ENCODE assay signal across 1 cellular context in the genomic region with DNA sequence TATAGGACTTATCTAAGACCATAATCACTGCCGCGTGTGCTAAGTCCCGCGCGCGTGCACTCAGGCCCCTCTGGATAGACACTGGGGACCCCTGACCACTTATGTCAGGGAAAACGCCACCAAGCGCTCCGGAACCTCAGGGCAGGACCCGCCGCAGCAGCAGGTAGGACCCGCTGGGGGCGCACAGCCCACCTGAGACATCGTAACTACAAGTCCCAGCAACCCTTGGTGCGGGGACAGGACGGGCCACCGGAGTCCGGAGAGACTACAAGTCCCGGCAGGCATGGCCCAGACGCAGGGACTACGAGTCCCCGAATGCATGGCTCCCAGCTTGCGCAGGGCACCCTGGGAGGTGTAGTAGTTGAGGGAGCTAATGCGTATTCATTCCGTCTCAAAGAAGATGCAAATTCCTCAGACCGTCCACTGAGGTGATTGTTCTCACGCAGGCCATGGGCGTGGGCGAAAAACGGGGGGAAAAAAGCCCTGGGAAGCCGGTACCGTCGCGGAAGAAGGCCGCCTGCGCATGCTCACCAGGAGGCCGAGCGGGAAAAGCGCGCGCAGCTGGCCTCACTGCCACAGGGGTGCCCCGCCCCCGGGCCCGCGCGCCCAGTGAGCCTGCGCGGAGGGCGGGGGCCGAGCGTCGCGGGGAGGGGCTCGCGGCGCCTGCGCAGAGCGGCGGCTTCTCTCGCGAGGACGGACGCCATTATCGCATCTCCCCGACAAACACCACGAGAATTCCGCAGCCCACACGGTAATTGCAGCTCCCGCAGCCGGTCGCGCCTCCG.
TF ChIP-seq lines count a peak whose summit lies in the region.

Gene BANP (plus strand): TSS at position 670 of the 785 bp plus-strand sequence. CDS start 23,682 bp downstream, outside the sequence.

TF ChIP-seq in K562, 482 proteins besides CTCF, POLR2A, EP300 and RAD21 (continued from another document and continues in another):
- TF ChIP-seq, protein P1, sequence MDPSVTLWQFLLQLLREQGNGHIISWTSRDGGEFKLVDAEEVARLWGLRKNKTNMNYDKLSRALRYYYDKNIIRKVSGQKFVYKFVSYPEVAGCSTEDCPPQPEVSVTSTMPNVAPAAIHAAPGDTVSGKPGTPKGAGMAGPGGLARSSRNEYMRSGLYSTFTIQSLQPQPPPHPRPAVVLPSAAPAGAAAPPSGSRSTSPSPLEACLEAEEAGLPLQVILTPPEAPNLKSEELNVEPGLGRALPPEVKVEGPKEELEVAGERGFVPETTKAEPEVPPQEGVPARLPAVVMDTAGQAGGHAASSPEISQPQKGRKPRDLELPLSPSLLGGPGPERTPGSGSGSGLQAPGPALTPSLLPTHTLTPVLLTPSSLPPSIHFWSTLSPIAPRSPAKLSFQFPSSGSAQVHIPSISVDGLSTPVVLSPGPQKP (CRISPR knock-in tag; IDR thresholded peaks at IDR 0.05) = no peak
- TF ChIP-seq EP400 (IDR thresholded peaks at IDR 0.05) = peak; percentile 79
- TF ChIP-seq DMBX1 (CRISPR knock-in tag; IDR thresholded peaks at IDR 0.05; ENCODE audit: borderline replicate concordance) = peak; percentile 90; the same call in 1 of the 2 replicates
- TF ChIP-seq CBX5 (IDR thresholded peaks at IDR 0.05; ENCODE audit: borderline replicate concordance, low read depth) = 0 out of 2 replicates have a peak, but pooled peaks have one; percentile 15
- TF ChIP-seq, protein P2, sequence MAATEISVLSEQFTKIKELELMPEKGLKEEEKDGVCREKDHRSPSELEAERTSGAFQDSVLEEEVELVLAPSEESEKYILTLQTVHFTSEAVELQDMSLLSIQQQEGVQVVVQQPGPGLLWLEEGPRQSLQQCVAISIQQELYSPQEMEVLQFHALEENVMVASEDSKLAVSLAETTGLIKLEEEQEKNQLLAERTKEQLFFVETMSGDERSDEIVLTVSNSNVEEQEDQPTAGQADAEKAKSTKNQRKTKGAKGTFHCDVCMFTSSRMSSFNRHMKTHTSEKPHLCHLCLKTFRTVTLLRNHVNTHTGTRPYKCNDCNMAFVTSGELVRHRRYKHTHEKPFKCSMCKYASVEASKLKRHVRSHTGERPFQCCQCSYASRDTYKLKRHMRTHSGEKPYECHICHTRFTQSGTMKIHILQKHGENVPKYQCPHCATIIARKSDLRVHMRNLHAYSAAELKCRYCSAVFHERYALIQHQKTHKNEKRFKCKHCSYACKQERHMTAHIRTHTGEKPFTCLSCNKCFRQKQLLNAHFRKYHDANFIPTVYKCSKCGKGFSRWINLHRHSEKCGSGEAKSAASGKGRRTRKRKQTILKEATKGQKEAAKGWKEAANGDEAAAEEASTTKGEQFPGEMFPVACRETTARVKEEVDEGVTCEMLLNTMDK (IDR thresholded peaks at IDR 0.05; ENCODE audit: borderline replicate concordance, insufficient read depth, low read depth, low read length, poor library complexity, severe bottlenecking) = peak; percentile 98
- peak; percentile 77 for TF ChIP-seq KAT2B (IDR thresholded peaks at IDR 0.05; ENCODE audit: low read depth, low read length)
- no peak for TF ChIP-seq TRIM25 (IDR thresholded peaks at IDR 0.05; ENCODE audit: borderline replicate concordance)
- no peak for TF ChIP-seq ZNF436 (CRISPR knock-in tag; IDR thresholded peaks at IDR 0.05)
- peak; percentile 85; the same call in 1 of the 2 replicates for TF ChIP-seq BCL6 (CRISPR knock-in tag; IDR thresholded peaks at IDR 0.05)
- peak; percentile 24 for TF ChIP-seq CCNT2 (IDR thresholded peaks at IDR 0.05; ENCODE audit: borderline replicate concordance, extremely low read depth, insufficient read length, low read depth, low read length)
- peak; percentile 42 for TF ChIP-seq HMGN3 (IDR thresholded peaks at IDR 0.05; ENCODE audit: borderline replicate concordance, extremely low read depth, insufficient read length, low read depth, low read length)
- TF ChIP-seq ZNF655 (CRISPR knock-in tag; IDR thresholded peaks at IDR 0.05) = no peak
- TF ChIP-seq MEF2D (tag; conservative IDR thresholded peaks at IDR 0.05; ENCODE audit: low read depth) = peak; percentile 42; the same call in 1 of the 2 replicates
- TF ChIP-seq ZBTB8A (IDR thresholded peaks at IDR 0.05; ENCODE audit: partially characterized antibody) = no peak
- TF ChIP-seq MCM3 (IDR thresholded peaks at IDR 0.05) = no peak
- TF ChIP-seq MTA3 (IDR thresholded peaks at IDR 0.05; ENCODE audit: borderline replicate concordance) = peak; percentile 80; the same call in 1 of the 2 replicates
- TF ChIP-seq, protein P3, sequence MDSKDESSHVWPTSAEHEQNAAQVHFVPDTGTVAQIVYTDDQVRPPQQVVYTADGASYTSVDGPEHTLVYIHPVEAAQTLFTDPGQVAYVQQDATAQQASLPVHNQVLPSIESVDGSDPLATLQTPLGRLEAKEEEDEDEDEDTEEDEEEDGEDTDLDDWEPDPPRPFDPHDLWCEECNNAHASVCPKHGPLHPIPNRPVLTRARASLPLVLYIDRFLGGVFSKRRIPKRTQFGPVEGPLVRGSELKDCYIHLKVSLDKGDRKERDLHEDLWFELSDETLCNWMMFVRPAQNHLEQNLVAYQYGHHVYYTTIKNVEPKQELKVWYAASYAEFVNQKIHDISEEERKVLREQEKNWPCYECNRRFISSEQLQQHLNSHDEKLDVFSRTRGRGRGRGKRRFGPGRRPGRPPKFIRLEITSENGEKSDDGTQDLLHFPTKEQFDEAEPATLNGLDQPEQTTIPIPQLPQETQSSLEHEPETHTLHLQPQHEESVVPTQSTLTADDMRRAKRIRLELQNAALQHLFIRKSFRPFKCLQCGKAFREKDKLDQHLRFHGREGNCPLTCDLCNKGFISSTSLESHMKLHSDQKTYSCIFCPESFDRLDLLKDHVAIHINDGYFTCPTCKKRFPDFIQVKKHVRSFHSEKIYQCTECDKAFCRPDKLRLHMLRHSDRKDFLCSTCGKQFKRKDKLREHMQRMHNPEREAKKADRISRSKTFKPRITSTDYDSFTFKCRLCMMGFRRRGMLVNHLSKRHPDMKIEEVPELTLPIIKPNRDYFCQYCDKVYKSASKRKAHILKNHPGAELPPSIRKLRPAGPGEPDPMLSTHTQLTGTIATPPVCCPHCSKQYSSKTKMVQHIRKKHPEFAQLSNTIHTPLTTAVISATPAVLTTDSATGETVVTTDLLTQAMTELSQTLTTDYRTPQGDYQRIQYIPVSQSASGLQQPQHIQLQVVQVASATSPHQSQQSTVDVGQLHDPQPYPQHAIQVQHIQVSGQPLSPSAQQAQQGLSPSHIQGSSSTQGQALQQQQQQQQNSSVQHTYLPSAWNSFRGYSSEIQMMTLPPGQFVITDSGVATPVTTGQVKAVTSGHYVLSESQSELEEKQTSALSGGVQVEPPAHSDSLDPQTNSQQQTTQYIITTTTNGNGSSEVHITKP (IDR thresholded peaks at IDR 0.05; ENCODE audit: partially characterized antibody) = peak; percentile 40
- TF ChIP-seq HDAC8 (tag; IDR thresholded peaks at IDR 0.05) = peak; percentile 81
- peak; percentile 45; the same call in 1 of the 2 replicates for TF ChIP-seq FOSL1 (tag; conservative IDR thresholded peaks at IDR 0.05)
- no peak for TF ChIP-seq ZNF24 (IDR thresholded peaks at IDR 0.05)
- peak; percentile 26; the same call in 1 of the 2 replicates for TF ChIP-seq KLF1 (tag; IDR thresholded peaks at IDR 0.05)
- TF ChIP-seq, protein P4, sequence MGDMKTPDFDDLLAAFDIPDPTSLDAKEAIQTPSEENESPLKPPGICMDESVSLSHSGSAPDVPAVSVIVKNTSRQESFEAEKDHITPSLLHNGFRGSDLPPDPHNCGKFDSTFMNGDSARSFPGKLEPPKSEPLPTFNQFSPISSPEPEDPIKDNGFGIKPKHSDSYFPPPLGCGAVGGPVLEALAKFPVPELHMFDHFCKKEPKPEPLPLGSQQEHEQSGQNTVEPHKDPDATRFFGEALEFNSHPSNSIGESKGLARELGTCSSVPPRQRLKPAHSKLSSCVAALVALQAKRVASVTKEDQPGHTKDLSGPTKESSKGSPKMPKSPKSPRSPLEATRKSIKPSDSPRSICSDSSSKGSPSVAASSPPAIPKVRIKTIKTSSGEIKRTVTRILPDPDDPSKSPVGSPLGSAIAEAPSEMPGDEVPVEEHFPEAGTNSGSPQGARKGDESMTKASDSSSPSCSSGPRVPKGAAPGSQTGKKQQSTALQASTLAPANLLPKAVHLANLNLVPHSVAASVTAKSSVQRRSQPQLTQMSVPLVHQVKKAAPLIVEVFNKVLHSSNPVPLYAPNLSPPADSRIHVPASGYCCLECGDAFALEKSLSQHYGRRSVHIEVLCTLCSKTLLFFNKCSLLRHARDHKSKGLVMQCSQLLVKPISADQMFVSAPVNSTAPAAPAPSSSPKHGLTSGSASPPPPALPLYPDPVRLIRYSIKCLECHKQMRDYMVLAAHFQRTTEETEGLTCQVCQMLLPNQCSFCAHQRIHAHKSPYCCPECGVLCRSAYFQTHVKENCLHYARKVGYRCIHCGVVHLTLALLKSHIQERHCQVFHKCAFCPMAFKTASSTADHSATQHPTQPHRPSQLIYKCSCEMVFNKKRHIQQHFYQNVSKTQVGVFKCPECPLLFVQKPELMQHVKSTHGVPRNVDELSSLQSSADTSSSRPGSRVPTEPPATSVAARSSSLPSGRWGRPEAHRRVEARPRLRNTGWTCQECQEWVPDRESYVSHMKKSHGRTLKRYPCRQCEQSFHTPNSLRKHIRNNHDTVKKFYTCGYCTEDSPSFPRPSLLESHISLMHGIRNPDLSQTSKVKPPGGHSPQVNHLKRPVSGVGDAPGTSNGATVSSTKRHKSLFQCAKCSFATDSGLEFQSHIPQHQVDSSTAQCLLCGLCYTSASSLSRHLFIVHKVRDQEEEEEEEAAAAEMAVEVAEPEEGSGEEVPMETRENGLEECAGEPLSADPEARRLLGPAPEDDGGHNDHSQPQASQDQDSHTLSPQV (IDR thresholded peaks at IDR 0.05) = peak; percentile 93
- peak; percentile 88; the same call in 1 of the 2 replicates for TF ChIP-seq ELF4 (CRISPR knock-in tag; IDR thresholded peaks at IDR 0.05)
- TF ChIP-seq RNF2 (IDR thresholded peaks at IDR 0.05) = peak; percentile 85
- peak in 1 of 2 experiments; percentile 57; a peak in 1 of 4 replicates for TF ChIP-seq ARNT (IDR thresholded peaks at IDR 0.05)
- TF ChIP-seq ZNF134 (CRISPR knock-in tag; conservative IDR thresholded peaks at IDR 0.05) = peak; percentile 75
- no peak for TF ChIP-seq RBM39 (optimal IDR thresholded peaks at IDR 0.05; ENCODE audit: low read depth, low read length)
- peak; percentile 98 for TF ChIP-seq CREB3L1 (IDR thresholded peaks at IDR 0.05; ENCODE audit: borderline replicate concordance, low read depth)
- peak; percentile 23 to 69; a peak in 3 of 4 replicates for TF ChIP-seq TBL1XR1 (IDR thresholded peaks at IDR 0.05; ENCODE audit: low read length in 2 of 2)
- TF ChIP-seq ZNF583 (CRISPR knock-in tag; IDR thresholded peaks at IDR 0.05) = peak; percentile 90
- no peak for TF ChIP-seq PYGO2 (tag; IDR thresholded peaks at IDR 0.05)
- TF ChIP-seq, protein P5, sequence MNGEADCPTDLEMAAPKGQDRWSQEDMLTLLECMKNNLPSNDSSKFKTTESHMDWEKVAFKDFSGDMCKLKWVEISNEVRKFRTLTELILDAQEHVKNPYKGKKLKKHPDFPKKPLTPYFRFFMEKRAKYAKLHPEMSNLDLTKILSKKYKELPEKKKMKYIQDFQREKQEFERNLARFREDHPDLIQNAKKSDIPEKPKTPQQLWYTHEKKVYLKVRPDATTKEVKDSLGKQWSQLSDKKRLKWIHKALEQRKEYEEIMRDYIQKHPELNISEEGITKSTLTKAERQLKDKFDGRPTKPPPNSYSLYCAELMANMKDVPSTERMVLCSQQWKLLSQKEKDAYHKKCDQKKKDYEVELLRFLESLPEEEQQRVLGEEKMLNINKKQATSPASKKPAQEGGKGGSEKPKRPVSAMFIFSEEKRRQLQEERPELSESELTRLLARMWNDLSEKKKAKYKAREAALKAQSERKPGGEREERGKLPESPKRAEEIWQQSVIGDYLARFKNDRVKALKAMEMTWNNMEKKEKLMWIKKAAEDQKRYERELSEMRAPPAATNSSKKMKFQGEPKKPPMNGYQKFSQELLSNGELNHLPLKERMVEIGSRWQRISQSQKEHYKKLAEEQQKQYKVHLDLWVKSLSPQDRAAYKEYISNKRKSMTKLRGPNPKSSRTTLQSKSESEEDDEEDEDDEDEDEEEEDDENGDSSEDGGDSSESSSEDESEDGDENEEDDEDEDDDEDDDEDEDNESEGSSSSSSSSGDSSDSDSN (IDR thresholded peaks at IDR 0.05; ENCODE audit: borderline replicate concordance in 1 of 2, low read depth in 2 of 2, low read length in 2 of 2) = 0 out of 4 replicates have a peak, but pooled peaks of 1 of the 2 experiments have one; percentile 42
- TF ChIP-seq TCF7 (IDR thresholded peaks at IDR 0.05; ENCODE audit: borderline replicate concordance) = peak; percentile 77; the same call in 1 of the 2 replicates
- TF ChIP-seq KLF13 (tag; IDR thresholded peaks at IDR 0.05; ENCODE audit: borderline replicate concordance, low read depth) = 0 out of 2 replicates have a peak, but pooled peaks have one; percentile 59
- TF ChIP-seq ZNF212 (CRISPR knock-in tag; IDR thresholded peaks at IDR 0.05) = no peak
- 0 out of 2 replicates have a peak, but pooled peaks have one; percentile 23 for TF ChIP-seq SMC3 (conservative IDR thresholded peaks at IDR 0.05; ENCODE audit: insufficient read depth, low read depth, low read length)
- peak; percentile 78 for TF ChIP-seq ZNF239 (CRISPR knock-in tag; IDR thresholded peaks at IDR 0.05)
